3 cellular contexts compared by ENCODE assay signal in genomic region chr17:6746665-6747064, GRCh38. TPM values are rescaled to one million over a fixed set of nuclear protein-coding genes. Genes with fewer than 3 reads are reported as not detected.
"Had no signal": no experiment of that assay in that cellular context is flagged by ENCODE, and none has a peak within 500 bp of the region (broad histone marks: within the 10 kb centered on the region; RNA-seq: fewer than 3 reads in every experiment).

No MANE protein-coding gene starts in this region.

RNA-seq across cellular contexts. Expression of gene XAF1, which starts 9.2 kb away (rescaled TPM):
- polyA plus RNA-seq: neural cell had no signal

RNA-seq across cellular contexts. Expression of gene FBXO39, which starts 29.4 kb away (rescaled TPM):
- polyA plus RNA-seq: neural cell, smooth muscle cell had no signal

RNA-seq across cellular contexts. Expression of gene SLC13A5, which starts 33.5 kb away (rescaled TPM):
- polyA plus RNA-seq: neural cell, right cardiac atrium, smooth muscle cell had no signal
